In the genomic region with DNA sequence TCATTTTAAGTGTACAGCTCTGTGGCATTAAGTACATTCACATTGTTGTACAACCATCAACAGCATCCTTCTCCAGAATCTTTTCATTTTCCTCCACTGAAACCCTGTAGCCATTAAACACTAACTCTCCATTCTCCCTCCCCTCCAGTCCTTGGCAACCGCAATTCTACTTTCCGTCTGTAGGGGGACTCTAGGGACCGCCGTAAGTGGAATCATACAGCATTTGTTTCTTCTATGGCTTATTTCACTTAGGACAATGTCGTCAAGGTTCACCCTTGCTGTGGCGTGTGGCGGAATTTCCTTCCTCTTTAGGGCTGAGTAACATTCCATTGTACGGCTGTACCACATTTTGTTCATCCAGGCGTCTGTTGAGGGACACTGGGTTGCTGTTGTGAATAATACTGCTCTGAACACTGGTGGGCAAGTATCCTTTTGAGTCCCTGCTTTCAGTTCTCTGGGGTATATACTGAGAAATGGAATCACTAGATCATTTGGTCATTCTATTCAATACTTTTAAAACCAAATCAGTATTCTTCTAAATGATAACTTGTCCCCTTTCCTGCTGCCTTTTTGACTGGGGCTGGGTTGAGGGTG, we compare ENCODE assay signal across 8 cellular contexts. TPM values are rescaled to one million over a fixed set of nuclear protein-coding genes. Genes with fewer than 3 reads are reported as not detected.
DNase-seq lines count a peak whose midpoint lies in the region; ATAC-seq and TF ChIP-seq lines count a peak whose summit lies in the region.

No MANE protein-coding gene starts in this region.

- H3K4me3 Mint-ChIP-seq in immature natural killer cell = no peak overlapping the region

- 0 out of 2 replicates have a peak overlapping the region, but pooled peaks have one; percentile 21 for H3K4me3 ChIP-seq in OCI-LY3 (ENCODE audit: low read length)

- peak overlapping the region; percentile 43 for H3K4me2 ChIP-seq in OCI-LY3 (ENCODE audit: low read length)

- H2AFZ ChIP-seq in OCI-LY3 (ENCODE audit: low read depth, low read length) = no peak overlapping the region

- no peak overlapping the region for H3K9ac ChIP-seq in OCI-LY3 (ENCODE audit: low read length)

- H3K27ac Mint-ChIP-seq in immature natural killer cell = no peak overlapping the region

- H3K4me1 ChIP-seq in OCI-LY3 (ENCODE audit: low read length) = peaks cover 27% of the 10 kb centered on the region

- TF ChIP-seq CTCF in AG09319 (IDR thresholded peaks at IDR 0.05; ENCODE audit: low read depth, low read length) (peak; percentile 33), GM20000 (IDR thresholded peaks at IDR 0.05; ENCODE audit: extremely low read depth, missing control alignments) (peak; percentile 38), OCI-LY3 (IDR thresholded peaks at IDR 0.05; ENCODE audit: low read depth, low read length) (peak; percentile 58)

- H3K4me1 Mint-ChIP-seq in immature natural killer cell = peaks cover 0 to 20% of the 10 kb centered on the region in 2 donors

- H3K27me3 Mint-ChIP-seq in immature natural killer cell (ENCODE audit: low read depth in 3 of 3) = peaks cover 0 to 1% (median 0%) of the 10 kb centered on the region in 3 donors

- no peaks in the 10 kb centered on the region for H3K36me3 Mint-ChIP-seq in immature natural killer cell

- DNase-seq in AG09319 (ENCODE audit: extremely low read depth, low read depth) (no peak), GM20000 (ENCODE audit: low spot score) (peak; percentile 47), activated T-helper 1 cell treated with Interleukin-2 at 50 U/mL for 16 hours (ENCODE audit: low read depth) (peak; percentile 15), immature natural killer cell (peak; percentile 5 to 39 (median 13))
- DNase-seq in stimulated activated CD8-positive, alpha-beta memory T cell treated with anti-CD3 and anti-CD28 coated beads, Interleukin-15, amount 100 ng/mL, for 24 hours (ENCODE audit: low read depth) = peak; percentile 8

- H3K9me3 Mint-ChIP-seq in immature natural killer cell = no peaks in the 10 kb centered on the region

- H3K36me3 ChIP-seq in OCI-LY3 (replicated peaks; ENCODE audit: low read depth, low read length) = no peaks in the 10 kb centered on the region

- no peaks in the 10 kb centered on the region for H3K27me3 ChIP-seq in OCI-LY3 (ENCODE audit: low read depth, low read length)

- H3K9me3 ChIP-seq in OCI-LY3 (ENCODE audit: insufficient read depth, low read length) = no peaks in the 10 kb centered on the region

- ATAC-seq in GM21825 (IDR thresholded peaks at IDR 0.05; ENCODE audit: unreplicated experiment) (no peak), HG02610 (IDR thresholded peaks at IDR 0.05; ENCODE audit: unreplicated experiment) (no peak)

- no peaks in the 10 kb centered on the region for H3K79me2 ChIP-seq in OCI-LY3 (ENCODE audit: low read length)

- H4K20me1 ChIP-seq in OCI-LY3 (ENCODE audit: insufficient read depth, low read length) = no peaks in the 10 kb centered on the region

- no peak overlapping the region for H3K27ac ChIP-seq in OCI-LY3 (ENCODE audit: low read length)

RNA-seq across cellular contexts. Expression of a gene that starts 50.7 kb away (rescaled TPM):
- not detected for polyA plus RNA-seq in immature natural killer cell
